10 cellular contexts compared by ENCODE assay signal in genomic region chr14:74954947-74955228, GRCh38. TPM values are rescaled to one million over a fixed set of nuclear protein-coding genes. Genes with fewer than 3 reads are reported as not detected.
DNase-seq lines count a peak whose midpoint lies in the region; ATAC-seq and TF ChIP-seq lines count a peak whose summit lies in the region.
"Had no signal": no experiment of that assay in that cellular context is flagged by ENCODE, and none has a peak within 500 bp of the region (broad histone marks: within the 10 kb centered on the region; RNA-seq: fewer than 3 reads in every experiment).

No MANE protein-coding gene starts in this region.

- H3K9ac ChIP-seq in adipocyte (ENCODE audit: low read length), result peak overlapping the region; percentile 63

- DNase-seq in HFFc6, result no peak
- DNase-seq in adipocyte (ENCODE audit: low read depth), result no peak
- DNase-seq in stimulated activated effector memory CD8-positive, alpha-beta T cell treated with anti-CD3 and anti-CD28 coated beads, Interleukin-12 subunit alpha, Interleukin-12 subunit beta, amount 100 ng/mL, for 72 hours (ENCODE audit: low spot score in 2 of 2), result no peak
- DNase-seq in NCI-H2227 treated with DMSO at 0.1 percent for 48 hours (lab: John Stamatoyannopoulos, UW), result no peak
- DNase-seq in amniotic stem cell (lab: John Stamatoyannopoulos, UW), result no peak
- no peak for DNase-seq in hypothalamus (lab: John Stamatoyannopoulos, UW)
- DNase-seq: activated gamma-delta T cell treated with Interleukin-2 at 50 U/mL for 16 hours, NCI-H2081 treated with DMSO at 0.1 percent for 48 hours had no signal

- H3K27me3 Mint-ChIP-seq in HFFc6 (ENCODE audit: insufficient read depth), result peaks cover 10% of the 10 kb centered on the region

- no peak overlapping the region for H3K27ac Mint-ChIP-seq in HFFc6
- no peak overlapping the region for H3K27ac Mint-ChIP-seq in stimulated activated effector memory CD8-positive, alpha-beta T cell treated with anti-CD3 and anti-CD28 coated beads, Interleukin-12 subunit alpha, Interleukin-12 subunit beta, amount 100 ng/mL, for 72 hours

- TF ChIP-seq CTCF in HFFc6 (IDR thresholded peaks at IDR 0.05), result no peak

- peak overlapping the region; percentile 67 for H3K4me3 Mint-ChIP-seq in HFFc6
- H3K4me3 Mint-ChIP-seq in stimulated activated effector memory CD8-positive, alpha-beta T cell treated with anti-CD3 and anti-CD28 coated beads, Interleukin-12 subunit alpha, Interleukin-12 subunit beta, amount 100 ng/mL, for 72 hours, result peak overlapping the region; percentile 48

- H3K9me3 ChIP-seq in adipocyte (ENCODE audit: control insufficient read depth, low read length) (no peaks in the 10 kb centered on the region), iPS-18c (ENCODE audit: control insufficient read depth, insufficient read depth, low read length) (no peaks in the 10 kb centered on the region)

- H3K4me1 Mint-ChIP-seq in HFFc6 (ENCODE audit: low read depth), result no peaks in the 10 kb centered on the region
- H3K4me1 Mint-ChIP-seq in stimulated activated effector memory CD8-positive, alpha-beta T cell treated with anti-CD3 and anti-CD28 coated beads, Interleukin-12 subunit alpha, Interleukin-12 subunit beta, amount 100 ng/mL, for 72 hours, result peaks cover 4% of the 10 kb centered on the region

- H3K36me3 Mint-ChIP-seq in HFFc6 (ENCODE audit: low read depth), result no peaks in the 10 kb centered on the region
- H3K36me3 Mint-ChIP-seq in stimulated activated effector memory CD8-positive, alpha-beta T cell treated with anti-CD3 and anti-CD28 coated beads, Interleukin-12 subunit alpha, Interleukin-12 subunit beta, amount 100 ng/mL, for 72 hours, result no peaks in the 10 kb centered on the region

- no peaks in the 10 kb centered on the region for H3K36me3 ChIP-seq in adipocyte (ENCODE audit: control insufficient read depth, insufficient read depth, low read length, severe bottlenecking)

- no peak for ATAC-seq in stimulated activated effector memory CD8-positive, alpha-beta T cell treated with anti-CD3 and anti-CD28 coated beads, Interleukin-12 subunit alpha, Interleukin-12 subunit beta, amount 100 ng/mL, for 72 hours
- ATAC-seq in GM21367 (IDR thresholded peaks at IDR 0.05; ENCODE audit: unreplicated experiment), result no peak

- H3K27me3 ChIP-seq in adipocyte (replicated peaks; ENCODE audit: control insufficient read depth, insufficient read depth, low read length), result no peaks in the 10 kb centered on the region

- no peaks in the 10 kb centered on the region for H3K9me3 Mint-ChIP-seq in HFFc6
- no peaks in the 10 kb centered on the region for H3K9me3 Mint-ChIP-seq in stimulated activated effector memory CD8-positive, alpha-beta T cell treated with anti-CD3 and anti-CD28 coated beads, Interleukin-12 subunit alpha, Interleukin-12 subunit beta, amount 100 ng/mL, for 72 hours

- H3K4me3 ChIP-seq in adipocyte (ENCODE audit: low read length), result peak overlapping the region; percentile 75
- H3K4me3 ChIP-seq in iPS-18c (ENCODE audit: insufficient read depth, low read depth, low read length), result peak overlapping the region; percentile 57

- H3K4me1 ChIP-seq in adipocyte (ENCODE audit: control insufficient read depth, insufficient read depth, low read length), result peaks cover 6% of the 10 kb centered on the region

RNA-seq across cellular contexts. Expression of gene PGF, which starts 0.5 kb away (rescaled TPM):
- 1 to 10 TPM in 4 of 6 experiments, under 1 TPM in 2; 0.87 to 2.9 (median 2.7) TPM for total RNA-seq in HFFc6 (2021; fragmentation: NEBNext Ultra II Directional; extraction: Animal tissue kit (Norgen Biotek cat#: 25700))

RNA-seq across cellular contexts. Expression of gene RPS6KL1, which starts 31.8 kb away (rescaled TPM):
- 1 to 10 TPM in 4 of 6 experiments, under 1 TPM in 2; 0.78 to 1.1 (median 1.0) TPM for total RNA-seq in HFFc6 (2021; fragmentation: NEBNext Ultra II Directional; extraction: Animal tissue kit (Norgen Biotek cat#: 25700))

RNA-seq across cellular contexts. Expression of gene EIF2B2, which starts 47.8 kb away (rescaled TPM):
- 10 to 100 TPM; 55.5 to 66.1 (median 59.0) TPM for total RNA-seq in HFFc6 (2021; fragmentation: NEBNext Ultra II Directional; extraction: Animal tissue kit (Norgen Biotek cat#: 25700))
